Comparison of ENCODE assay signal across 1 cellular context in the genomic region with DNA sequence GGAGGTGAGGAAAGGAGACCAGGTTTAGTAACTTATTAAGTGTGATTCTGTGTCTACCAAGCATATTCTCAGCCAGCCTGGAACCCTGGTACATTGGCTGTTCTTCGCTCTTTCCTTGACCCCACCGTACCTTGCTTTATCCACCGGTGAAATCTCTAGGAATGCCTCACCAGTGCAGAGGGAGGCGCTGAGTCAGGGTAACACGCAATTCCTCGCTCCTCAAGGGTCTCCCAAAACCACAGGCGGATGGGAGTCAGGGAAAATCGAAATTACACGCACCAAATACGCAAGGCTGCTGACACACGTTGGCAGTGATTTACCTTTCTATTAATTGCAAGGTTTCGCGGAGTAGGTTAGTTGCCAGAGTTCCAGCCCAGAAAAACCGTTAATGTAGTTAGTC.
TF ChIP-seq lines count a peak whose summit lies in the region.

No MANE protein-coding gene starts in this region.

TF ChIP-seq in H1, 55 proteins besides CTCF, POLR2A, EP300 and RAD21:
- TF ChIP-seq TAF1 (IDR thresholded peaks at IDR 0.05; ENCODE audit: low read depth, low read length) (no peak), BACH1 (IDR thresholded peaks at IDR 0.05; ENCODE audit: low read length) (no peak; the same call in 1 of the 2 replicates), FOSL1 (IDR thresholded peaks at IDR 0.05; ENCODE audit: insufficient read depth, low read depth, low read length) (no peak), JUND (IDR thresholded peaks at IDR 0.05; ENCODE audit: low read length) (no peak), POU5F1 (IDR thresholded peaks at IDR 0.05; ENCODE audit: low read depth, low read length) (no peak), CHD1 (IDR thresholded peaks at IDR 0.05; ENCODE audit: low read depth, low read length) (no peak), TAF7 (optimal IDR thresholded peaks at IDR 0.05; ENCODE audit: borderline replicate concordance, low read depth, low read length) (no peak), TCF12 (IDR thresholded peaks at IDR 0.05; ENCODE audit: low read depth, low read length) (no peak), POLR2AphosphoS5 (IDR thresholded peaks at IDR 0.05; ENCODE audit: low read depth, low read length) (no peak), TBP (IDR thresholded peaks at IDR 0.05; ENCODE audit: low read depth, low read length) (no peak), NANOG (IDR thresholded peaks at IDR 0.05; ENCODE audit: insufficient read depth, low read depth, low read length, poor library complexity, severe bottlenecking) (no peak), JUN (IDR thresholded peaks at IDR 0.05; ENCODE audit: low read depth, low read length) (no peak)
- TF ChIP-seq, protein P1, sequence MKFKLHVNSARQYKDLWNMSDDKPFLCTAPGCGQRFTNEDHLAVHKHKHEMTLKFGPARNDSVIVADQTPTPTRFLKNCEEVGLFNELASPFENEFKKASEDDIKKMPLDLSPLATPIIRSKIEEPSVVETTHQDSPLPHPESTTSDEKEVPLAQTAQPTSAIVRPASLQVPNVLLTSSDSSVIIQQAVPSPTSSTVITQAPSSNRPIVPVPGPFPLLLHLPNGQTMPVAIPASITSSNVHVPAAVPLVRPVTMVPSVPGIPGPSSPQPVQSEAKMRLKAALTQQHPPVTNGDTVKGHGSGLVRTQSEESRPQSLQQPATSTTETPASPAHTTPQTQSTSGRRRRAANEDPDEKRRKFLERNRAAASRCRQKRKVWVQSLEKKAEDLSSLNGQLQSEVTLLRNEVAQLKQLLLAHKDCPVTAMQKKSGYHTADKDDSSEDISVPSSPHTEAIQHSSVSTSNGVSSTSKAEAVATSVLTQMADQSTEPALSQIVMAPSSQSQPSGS (IDR thresholded peaks at IDR 0.05; ENCODE audit: low read length): no peak
